ENCODE assay signal across 15 cellular contexts in genomic region chr1:240888787-240889048, GRCh38.
DNase-seq lines count a peak whose midpoint lies in the region; ATAC-seq, FAIRE-seq and TF ChIP-seq lines count a peak whose summit lies in the region.
"Had no signal": no experiment of that assay in that cellular context is flagged by ENCODE, and none has a peak within 500 bp of the region (broad histone marks: within the 10 kb centered on the region; RNA-seq: fewer than 3 reads in every experiment).

No MANE protein-coding gene starts in this region.

- no peaks in the 10 kb centered on the region for H3K36me3 Mint-ChIP-seq in H9 (ENCODE audit: insufficient read depth in 1 of 3, low read depth in 3 of 3)
- H3K36me3 Mint-ChIP-seq: CD4-positive, CD25-positive, alpha-beta regulatory T cell; CD8-positive, alpha-beta memory T cell had no signal

- no peak overlapping the region for H3K4me3 Mint-ChIP-seq in H9
- H3K4me3 Mint-ChIP-seq: CD4-positive, CD25-positive, alpha-beta regulatory T cell; CD8-positive, alpha-beta memory T cell had no signal

- no peak overlapping the region for H2BK15ac ChIP-seq in H9 (ENCODE audit: low read depth, low read length)
- 0 out of 2 replicates have a peak overlapping the region, but pooled peaks have one; percentile 75 for H2BK15ac ChIP-seq in H1 (ENCODE audit: low read length)

- CTCF ChIA-PET in H1 (lab: Charles Lee; ENCODE audit: partially characterized antibody) = interaction anchor here (0.6 to 3.0 kb wide), 16 partner anchors 23 to 637 kb away, joined by 3 to 15 read pairs (median 6); no protein-coding TSS in a partner anchor

- TF ChIP-seq POLR2A in H1 (IDR thresholded peaks at IDR 0.05; ENCODE audit: control extremely low read depth in 1 of 2, low read depth in 2 of 2, low read length in 2 of 2) = no peak

- H3K27ac Mint-ChIP-seq in H9 = peak overlapping the region in 2 of 3 experiments; percentile 6 to 67; a peak in 1 of 7 replicates
- H3K27ac Mint-ChIP-seq: CD4-positive, CD25-positive, alpha-beta regulatory T cell had no signal

- no CpG with 5 or more reads among the region's 11 CpGs for WGBS in H9 (ENCODE audit: extremely low coverage, insufficient read length, low lambda C conversion rate)
- WGBS in H1 (ENCODE audit: extremely low coverage in 1 of 2, insufficient coverage in 1 of 2, insufficient read length in 1 of 2, insufficient replicate concordance in 2 of 2, low coverage in 1 of 2, low lambda C conversion rate in 2 of 2, missing lambda C conversion rate in 1 of 2), 2 experiments = 85% methylated on average over 11 of the region's 11 CpGs; no CpG with 5 or more reads in 1 of the 2 experiments
- 33 to 77% (median 57%) methylated on average over 11 of the region's 11 CpGs for WGBS in small intestine, 3 donors
- 92% methylated on average over 11 of the region's 11 CpGs for WGBS in smooth muscle cell (ENCODE audit: low lambda C conversion rate)

- H3K9me3 Mint-ChIP-seq in H9 = no peaks in the 10 kb centered on the region

- no peak overlapping the region for H2BK120ac ChIP-seq in H9 (ENCODE audit: low read depth, low read length, poor library complexity, severe bottlenecking)
- no peak overlapping the region for H2BK120ac ChIP-seq in H1 (replicated peaks; ENCODE audit: low read depth, low read length)

- no peak overlapping the region for H3K18ac ChIP-seq in H9 (ENCODE audit: insufficient read length, low read depth, low read length)
- H3K18ac ChIP-seq in H1 (ENCODE audit: extremely low read depth, low read length) = no peak overlapping the region

- H2AK5ac ChIP-seq in H9 (ENCODE audit: insufficient read length, low read length) (no peak overlapping the region), H1 (ENCODE audit: low read depth, low read length) (no peak overlapping the region)

- H3K9ac ChIP-seq in H9 (ENCODE audit: extremely low read depth, insufficient read length, low read length) = no peak overlapping the region
- H3K9ac ChIP-seq in H1 (replicated peaks in 1 of 4; ENCODE audit: extremely low read depth in 1 of 4, low read depth in 3 of 4, low read length in 3 of 4) = no peak overlapping the region
- H3K9ac ChIP-seq in smooth muscle cell (ENCODE audit: low read depth) = no peak overlapping the region
- H3K9ac ChIP-seq: GM23248, KMS-11 had no signal

- H3K79me1 ChIP-seq in H9 (ENCODE audit: insufficient read depth, low read depth, low read length, poor library complexity, severe bottlenecking) = no peaks in the 10 kb centered on the region
- H3K79me1 ChIP-seq in H1 (ENCODE audit: low read depth, low read length) = no peaks in the 10 kb centered on the region

- H3K36me3 ChIP-seq in H1 (ENCODE audit: control insufficient read depth in 2 of 4, insufficient read depth in 4 of 4, low read length in 3 of 4) (no peaks in the 10 kb centered on the region), small intestine (ENCODE audit: control insufficient read depth in 2 of 2, insufficient read depth in 2 of 2, low read length in 2 of 2) (no peaks in the 10 kb centered on the region), smooth muscle cell (ENCODE audit: low read depth) (no peaks in the 10 kb centered on the region)
- H3K36me3 ChIP-seq: BE2C had no signal

- H4K5ac ChIP-seq in H9 (ENCODE audit: insufficient read length, low read depth, low read length) (no peak overlapping the region), H1 (ENCODE audit: insufficient read length, low read depth, low read length) (no peak overlapping the region)

- H2BK20ac ChIP-seq in H9 (ENCODE audit: low read depth, low read length, poor library complexity, severe bottlenecking) (no peak overlapping the region), H1 (ENCODE audit: low read length) (no peak overlapping the region; the same call in 1 of the 2 replicates)

- no peaks in the 10 kb centered on the region for H3K23me2 ChIP-seq in H9 (ENCODE audit: insufficient read length, low read depth, low read length, poor library complexity, severe bottlenecking)
- no peaks in the 10 kb centered on the region for H3K23me2 ChIP-seq in H1 (ENCODE audit: low read depth, low read length)

- no peaks in the 10 kb centered on the region for H3K79me2 ChIP-seq in H9 (ENCODE audit: insufficient read depth, low read length)
- H3K79me2 ChIP-seq in H1 (ENCODE audit: control insufficient read depth in 1 of 2, insufficient read depth in 2 of 2, low read length in 2 of 2) = no peaks in the 10 kb centered on the region
- no peaks in the 10 kb centered on the region for H3K79me2 ChIP-seq in smooth muscle cell (ENCODE audit: low read depth)

- TF ChIP-seq CTCF in H9 (conservative IDR thresholded peaks at IDR 0.05) (no peak), H1 (IDR thresholded peaks at IDR 0.05; ENCODE audit: control extremely low read depth in 1 of 3, insufficient read depth in 1 of 3, low read depth in 1 of 3, low read length in 3 of 3) (no peak), smooth muscle cell (IDR thresholded peaks at IDR 0.05; ENCODE audit: borderline replicate concordance, insufficient read depth, poor library complexity, severe bottlenecking) (no peak)

- H3K4me2 ChIP-seq in H9 (ENCODE audit: insufficient read depth, insufficient read length, low read length) (no peak overlapping the region), H1 (ENCODE audit: insufficient read depth in 1 of 2, low read depth in 2 of 2, low read length in 2 of 2) (no peak overlapping the region), smooth muscle cell (no peak overlapping the region)
- H3K4me2 ChIP-seq: KMS-11 had no signal

- H3K56ac ChIP-seq in H9 (ENCODE audit: insufficient read length, low read depth, low read length) (no peak overlapping the region), H1 (replicated peaks; ENCODE audit: insufficient read length, low read depth, low read length) (no peak overlapping the region)

- H3K14ac ChIP-seq in H9 (ENCODE audit: insufficient read depth, low read length) (no peak overlapping the region), H1 (ENCODE audit: insufficient read length) (no peak overlapping the region)

- no peaks in the 10 kb centered on the region for H3K27me3 Mint-ChIP-seq in H9 (ENCODE audit: low read depth)
- H3K27me3 Mint-ChIP-seq: CD4-positive, CD25-positive, alpha-beta regulatory T cell; CD8-positive, alpha-beta memory T cell had no signal

- no peak overlapping the region for H4K91ac ChIP-seq in H9 (ENCODE audit: insufficient read length, low read depth, low read length)
- H4K91ac ChIP-seq in H1 (replicated peaks; ENCODE audit: insufficient read length, low read length) = peak overlapping the region; percentile 36

- H2AFZ ChIP-seq in H9 (ENCODE audit: low read length) (no peak overlapping the region), H1 (ENCODE audit: low read length) (peak overlapping the region; percentile 90), smooth muscle cell (ENCODE audit: low read depth) (no peak overlapping the region)
- H2AFZ ChIP-seq: GM23248 had no signal

- no peaks in the 10 kb centered on the region for H3F3A ChIP-seq in smooth muscle cell (ENCODE audit: low read depth)

- FAIRE-seq in H1 (lab: Jason Lieb, UNC) (no peak), small intestine (lab: Jason Lieb, UNC) (no peak)
- FAIRE-seq: HepG2 had no signal

- TF ChIP-seq RAD21 in H1 (IDR thresholded peaks at IDR 0.05 in 1 of 2, conservative IDR thresholded peaks at IDR 0.05 in 1 of 2; ENCODE audit: low read depth in 2 of 2, low read length in 2 of 2) = no peak

- H3K4me1 ChIP-seq in H9 (ENCODE audit: insufficient read depth, low read length) = no peaks in the 10 kb centered on the region
- H3K4me1 ChIP-seq in H1 (replicated peaks in 1 of 4; ENCODE audit: control insufficient read depth in 3 of 4, insufficient read depth in 4 of 4, low read length in 3 of 4) = peaks cover 0 to 6% (median 0%) of the 10 kb centered on the region in 4 experiments; a peak in 1 of 7 replicates
- no peaks in the 10 kb centered on the region for H3K4me1 ChIP-seq in small intestine (ENCODE audit: control insufficient read depth in 2 of 2, insufficient read depth in 1 of 2, low read depth in 1 of 2, low read length in 1 of 2)
- no peaks in the 10 kb centered on the region for H3K4me1 ChIP-seq in smooth muscle cell (ENCODE audit: low read depth)
- H3K4me1 ChIP-seq: BE2C had no signal

- peaks cover 6 to 7% of the 10 kb centered on the region in 2 experiments for H3K4me1 Mint-ChIP-seq in H9
- H3K4me1 Mint-ChIP-seq: CD4-positive, CD25-positive, alpha-beta regulatory T cell; CD8-positive, alpha-beta memory T cell had no signal

- TF ChIP-seq EP300 in H1 (IDR thresholded peaks at IDR 0.05; ENCODE audit: borderline replicate concordance in 1 of 2, low read depth in 2 of 2, low read length in 2 of 2) = no peak

- H2BK5ac ChIP-seq in H9 (ENCODE audit: insufficient read length, low read length) = no peak overlapping the region
- H2BK5ac ChIP-seq in H1 (ENCODE audit: low read depth, low read length) = no peak overlapping the region

- H4K8ac ChIP-seq in H9 (replicated peaks; ENCODE audit: insufficient read length, low read depth, low read length) (no peak overlapping the region), H1 (ENCODE audit: extremely low read depth, insufficient read depth, low read length) (peak overlapping the region; percentile 65; the same call in 1 of the 2 replicates)

- H3K23ac ChIP-seq in H9 (ENCODE audit: insufficient read length, low read depth, low read length) = no peak overlapping the region
- H3K23ac ChIP-seq in H1 (ENCODE audit: insufficient read length) = no peak overlapping the region

- H3K27ac ChIP-seq in H9 (ENCODE audit: insufficient read length, low read depth, low read length) (no peak overlapping the region), H1 (ENCODE audit: low read depth, low read length) (no peak overlapping the region), small intestine (ENCODE audit: low read depth in 1 of 2, low read length in 1 of 2) (no peak overlapping the region), smooth muscle cell (ENCODE audit: low read depth) (no peak overlapping the region)
- H3K27ac ChIP-seq: GM23248, KMS-11 had no signal

- no peak for DNase-seq in H9
- peak; percentile 1 for DNase-seq in RPMI7951 (ENCODE audit: low read depth)
- DNase-seq in H1 (ENCODE audit: low read depth in 1 of 2, low spot score in 2 of 2) = no peak
- peak; percentile 85 for DNase-seq in small intestine
- DNase-seq in T-helper 2 cell = no peak
- no peak for DNase-seq in smooth muscle cell (lab: John Stamatoyannopoulos, UW; ENCODE audit: unreplicated experiment)
- DNase-seq: CD8-positive, alpha-beta memory T cell; DMS79; GF-D8; GM23248 had no signal

- H4K20me1 ChIP-seq in H9 (ENCODE audit: control insufficient read depth, insufficient read depth, insufficient read length) (no peaks in the 10 kb centered on the region), H1 (replicated peaks in 1 of 2; ENCODE audit: control insufficient read depth in 1 of 2, insufficient read depth in 2 of 2, low read length in 2 of 2) (no peaks in the 10 kb centered on the region), smooth muscle cell (ENCODE audit: low read depth) (no peaks in the 10 kb centered on the region)

- H3K4me3 ChIP-seq in H1 (ENCODE audit: extremely low read depth in 1 of 4, insufficient read depth in 2 of 4, low read depth in 3 of 4, low read length in 4 of 4) = no peak overlapping the region
- H3K4me3 ChIP-seq in small intestine (ENCODE audit: low read depth in 1 of 2, low read length in 2 of 2) = no peak overlapping the region
- H3K4me3 ChIP-seq in smooth muscle cell = no peak overlapping the region
- H3K4me3 ChIP-seq: GM23248 had no signal

- H3K9me3 ChIP-seq in H9 (ENCODE audit: control insufficient read depth, low read depth, low read length) (no peaks in the 10 kb centered on the region), H1 (ENCODE audit: insufficient read depth in 2 of 2, low read depth in 1 of 2, low read length in 1 of 2) (no peaks in the 10 kb centered on the region), small intestine (ENCODE audit: control insufficient read depth, low read depth) (no peaks in the 10 kb centered on the region), smooth muscle cell (replicated peaks; ENCODE audit: low read depth) (no peaks in the 10 kb centered on the region)
- H3K9me3 ChIP-seq: BE2C had no signal

- H3K27me3 ChIP-seq in H9 (ENCODE audit: insufficient read depth, low read length) = no peaks in the 10 kb centered on the region
- H3K27me3 ChIP-seq in H1 (replicated peaks in 1 of 4; ENCODE audit: control insufficient read depth in 3 of 4, extremely low read depth in 1 of 4, insufficient read depth in 3 of 4, low read length in 3 of 4) = no peaks in the 10 kb centered on the region
- H3K27me3 ChIP-seq in small intestine (ENCODE audit: control insufficient read depth in 2 of 2, insufficient read depth in 2 of 2, low read length in 2 of 2) = no peaks in the 10 kb centered on the region
- no peaks in the 10 kb centered on the region for H3K27me3 ChIP-seq in smooth muscle cell (ENCODE audit: low read depth)
- H3K27me3 ChIP-seq: BE2C had no signal

- H2BK12ac ChIP-seq in H9 (ENCODE audit: insufficient read length, low read depth, low read length) (no peak overlapping the region), H1 (ENCODE audit: low read depth, low read length) (peak overlapping the region; percentile 13; the same call in 1 of the 2 replicates)

- POLR2A ChIA-PET in H1 (lab: Charles Lee; ENCODE audit: partially characterized antibody) = no interaction called here

- no peak for ATAC-seq in GM21526 (IDR thresholded peaks at IDR 0.05; ENCODE audit: low FRiP score, unreplicated experiment)

- no peak overlapping the region for H3T11ph ChIP-seq in H9 (ENCODE audit: low read length)

- H3K4ac ChIP-seq in H9 (ENCODE audit: low read depth, low read length) (no peak overlapping the region), H1 (replicated peaks; ENCODE audit: insufficient read length, low read depth, low read length) (no peak overlapping the region)

Comparison
In these comparisons a context has a peak if more than half of its experiments do, and no peak if none do; other contexts are left out.
1. DNase-seq: peak in RPMI7951 (single experiment) and small intestine (single experiment); none in H9 (single experiment), H1 (0 of 2), T-helper 2 cell (0 of 5) and smooth muscle cell (single experiment).